In genomic region chr6:151680846-151681425, GRCh38 we compare ENCODE assay signal across 13 cellular contexts.
DNase-seq lines count a peak whose midpoint lies in the region; ATAC-seq and TF ChIP-seq lines count a peak whose summit lies in the region.
"Had no signal": no experiment of that assay in that cellular context is flagged by ENCODE, and none has a peak within 500 bp of the region (broad histone marks: within the 10 kb centered on the region; RNA-seq: fewer than 3 reads in every experiment).

No MANE protein-coding gene starts in this region.

- H3K27me3 Mint-ChIP-seq in nephron progenitor cell (ENCODE audit: low read depth, poor library complexity) = peaks cover 8% of the 10 kb centered on the region

- H3K27ac Mint-ChIP-seq in nephron progenitor cell = peak overlapping the region; percentile 81
- H3K27ac Mint-ChIP-seq: natural killer cell had no signal

- peak overlapping the region in 11 of 12 donors; percentile 10 to 89 (median 64) for H3K27ac ChIP-seq in heart left ventricle
- peak overlapping the region; percentile 85 for H3K27ac ChIP-seq in vagina
- H3K27ac ChIP-seq: SK-N-MC had no signal

- TF ChIP-seq POLR2A in heart left ventricle (IDR thresholded peaks at IDR 0.05) (no peak), vagina (IDR thresholded peaks at IDR 0.05) (no peak), lower leg skin (IDR thresholded peaks at IDR 0.05) (no peak)

- H3K4me3 Mint-ChIP-seq in nephron progenitor cell = no peak overlapping the region
- H3K4me3 Mint-ChIP-seq: natural killer cell had no signal

- no peak for ATAC-seq in heart left ventricle
- ATAC-seq in sciatic nerve = no peak
- no peak for ATAC-seq in GM18868 (IDR thresholded peaks at IDR 0.05; ENCODE audit: unreplicated experiment)
- ATAC-seq: activated CD8-positive, alpha-beta T cell treated with anti-CD3 and anti-CD28 coated beads for 36 hours; natural killer cell had no signal

- intact Hi-C loops in heart left ventricle (cut with DNase I) (loop anchor here in 4 of 10 donors (10.0 kb wide), 2 partner anchors 444 to 584 kb away; no protein-coding TSS in a partner anchor), cardiac septum (cut with DNase I) (no loop called here), vagina (cut with DNase I) (no loop called here), sciatic nerve (cut with DNase I) (no loop called here), lower leg skin (cut with DNase I; ENCODE audit: low total_unique reads) (loop anchor here (10.0 kb wide), 1 partner anchor 584 kb away; no protein-coding TSS in a partner anchor)

- H3K4me1 ChIP-seq in heart left ventricle (peaks cover 0 to 17% (median 0%) of the 10 kb centered on the region in 12 donors), vagina (peaks cover 13% of the 10 kb centered on the region)

- no peak for TF ChIP-seq CTCF in heart left ventricle (IDR thresholded peaks at IDR 0.05)
- no peak for TF ChIP-seq CTCF in nephron progenitor cell (IDR thresholded peaks at IDR 0.05)
- TF ChIP-seq CTCF in vagina (IDR thresholded peaks at IDR 0.05) = no peak
- no peak for TF ChIP-seq CTCF in lower leg skin (IDR thresholded peaks at IDR 0.05)

- DNase-seq in heart left ventricle (no peak), cardiac septum (ENCODE audit: low spot score) (no peak), glomerular visceral epithelial cell (ENCODE audit: extremely low spot score) (peak; percentile 21), nephron progenitor cell (peak; percentile 12), vagina (ENCODE audit: extremely low spot score in 2 of 2) (no peak), sciatic nerve (ENCODE audit: low spot score) (no peak), lower leg skin (ENCODE audit: low spot score in 2 of 2) (no peak)
- DNase-seq: activated effector memory CD4-positive, alpha-beta T cell treated with anti-CD3 and anti-CD28 coated beads, Interleukin-2, amount 50 U/mL, for 16 hours; natural killer cell; NCI-H2171 had no signal

- H3K36me3 Mint-ChIP-seq in nephron progenitor cell (ENCODE audit: low read depth) = no peaks in the 10 kb centered on the region
- H3K36me3 Mint-ChIP-seq: natural killer cell had no signal

- 81 to 84% (median 82%) methylated on average over 16 of the region's 16 CpGs for WGBS in heart left ventricle, 4 donors
- WGBS in lower leg skin, 2 donors = 78 to 83% methylated on average over 16 of the region's 16 CpGs

- peak overlapping the region in 4 of 12 donors; percentile 23 to 43 (median 40) for H3K4me3 ChIP-seq in heart left ventricle
- H3K4me3 ChIP-seq in vagina = no peak overlapping the region
- no peak overlapping the region for H3K4me3 ChIP-seq in lower leg skin (ENCODE audit: low read depth, poor library complexity, severe bottlenecking)
- H3K4me3 ChIP-seq: SK-N-MC had no signal

- H3K36me3 ChIP-seq in heart left ventricle = no peaks in the 10 kb centered on the region
- no peaks in the 10 kb centered on the region for H3K36me3 ChIP-seq in vagina

- H3K4me1 Mint-ChIP-seq in nephron progenitor cell = peaks cover 17% of the 10 kb centered on the region
- H3K4me1 Mint-ChIP-seq: natural killer cell had no signal

- no peaks in the 10 kb centered on the region for H3K9me3 Mint-ChIP-seq in nephron progenitor cell
- H3K9me3 Mint-ChIP-seq: activated CD8-positive, alpha-beta T cell treated with anti-CD3 and anti-CD28 coated beads for 36 hours; natural killer cell had no signal

- H3K27me3 ChIP-seq in heart left ventricle (peaks cover 0 to 3% (median 0%) of the 10 kb centered on the region in 9 donors), vagina (no peaks in the 10 kb centered on the region)

- H3K9me3 ChIP-seq in heart left ventricle (no peaks in the 10 kb centered on the region), vagina (no peaks in the 10 kb centered on the region)

Comparison
In these comparisons a context has a peak if more than half of its experiments do, and no peak if none do; other contexts are left out.
1. DNase-seq: peak in glomerular visceral epithelial cell (single experiment) and nephron progenitor cell (single experiment); none in heart left ventricle (0 of 5), cardiac septum (single experiment), vagina (0 of 2), sciatic nerve (single experiment) and lower leg skin (0 of 2).